ENCODE assay signal across 8 cellular contexts in genomic region chr11:35663408-35663702, GRCh38. TPM values are rescaled to one million over a fixed set of nuclear protein-coding genes. Genes with fewer than 3 reads are reported as not detected.
DNase-seq lines count a peak whose midpoint lies in the region; ATAC-seq, FAIRE-seq and TF ChIP-seq lines count a peak whose summit lies in the region.

No MANE protein-coding gene starts in this region.

- H2AFZ ChIP-seq in keratinocyte (ENCODE audit: control insufficient read depth, low read length), result peak overlapping the region; percentile 52

- H3K27ac Mint-ChIP-seq in activated naive CD8-positive, alpha-beta T cell, result peak overlapping the region; percentile 92

- TF ChIP-seq CTCF in keratinocyte (optimal IDR thresholded peaks at IDR 0.05 in 1 of 3, IDR thresholded peaks at IDR 0.05 in 1 of 3, conservative IDR thresholded peaks at IDR 0.05 in 1 of 3; ENCODE audit: extremely low read depth in 1 of 3, insufficient read depth in 2 of 3, low read length in 3 of 3), result no peak

- peaks cover 46% of the 10 kb centered on the region for H3K4me1 Mint-ChIP-seq in activated naive CD8-positive, alpha-beta T cell (ENCODE audit: low read depth)

- H3K4me3 ChIP-seq in keratinocyte (ENCODE audit: control insufficient read depth in 2 of 3, extremely low read depth in 1 of 3, insufficient read depth in 2 of 3, low read depth in 1 of 3, low read length in 3 of 3), result peak overlapping the region; percentile 61 to 76 (median 75)

- dilution Hi-C loops in keratinocyte (cut with MboI; ENCODE audit: extremely low pct_ligation_motif_present, low sequenced_read_pairs), result no loop called here

- H3K4me1 ChIP-seq in keratinocyte (ENCODE audit: control insufficient read depth, extremely low read depth, insufficient read depth, low read length), result peaks cover 18% of the 10 kb centered on the region

- H3K9me3 ChIP-seq in keratinocyte (ENCODE audit: control insufficient read depth, low read depth, low read length), result peaks cover 9% of the 10 kb centered on the region

- H3K4me2 ChIP-seq in keratinocyte (ENCODE audit: control insufficient read depth, extremely low read depth, insufficient read depth, low read depth, low read length), result peak overlapping the region; percentile 96

- peak overlapping the region; percentile 98 for H3K4me3 Mint-ChIP-seq in activated naive CD8-positive, alpha-beta T cell

- ATAC-seq in HG02642 (IDR thresholded peaks at IDR 0.05; ENCODE audit: poor library complexity, unreplicated experiment) (no peak), GM19324 (IDR thresholded peaks at IDR 0.05; ENCODE audit: low FRiP score, unreplicated experiment) (no peak)

- no peaks in the 10 kb centered on the region for H3K27me3 Mint-ChIP-seq in activated naive CD8-positive, alpha-beta T cell

- H3K27ac ChIP-seq in keratinocyte (ENCODE audit: control insufficient read depth, insufficient read depth, low read length) (peak overlapping the region; percentile 83), substantia nigra (ENCODE audit: low read depth, low read length, poor library complexity, severe bottlenecking) (peak overlapping the region; percentile 87)

- intact Hi-C loops in posterior vena cava (cut with DNase I), result loop anchor here in 1 of 2 donors (5.0 kb wide), 1 partner anchor 46 kb away; the partner anchor contains the start of gene FJX1

- DNase-seq in NCI-H1417 (lab: John Stamatoyannopoulos, UW) (peak in 2 of 3 experiments; percentile 52 to 70), NCI-H1417 treated with DMSO at 0.1 percent for 48 hours (lab: John Stamatoyannopoulos, UW) (no peak), keratinocyte (ENCODE audit: low read depth, low spot score) (no peak), substantia nigra (lab: John Stamatoyannopoulos, UW) (no peak), posterior vena cava (ENCODE audit: low spot score) (no peak)

- H3K9me3 Mint-ChIP-seq in activated naive CD8-positive, alpha-beta T cell (ENCODE audit: low read depth), result peaks cover 25% of the 10 kb centered on the region

- H3K27me3 ChIP-seq in keratinocyte (ENCODE audit: control insufficient read depth, extremely low read depth, insufficient read depth, low read length), result no peaks in the 10 kb centered on the region

- H3K36me3 ChIP-seq in keratinocyte (ENCODE audit: control insufficient read depth in 2 of 2, extremely low read depth in 1 of 2, insufficient read depth in 2 of 2, low read length in 2 of 2), result peaks cover 0 to 3% of the 10 kb centered on the region in 2 experiments

- H3K36me3 Mint-ChIP-seq in activated naive CD8-positive, alpha-beta T cell, result peaks cover 34% of the 10 kb centered on the region

- no peaks in the 10 kb centered on the region for H4K20me1 ChIP-seq in keratinocyte (ENCODE audit: control insufficient read depth, extremely low read depth, insufficient read depth, low read length)

- peaks cover 49% of the 10 kb centered on the region for H3K79me2 ChIP-seq in keratinocyte (ENCODE audit: control insufficient read depth, insufficient read depth, low read length)

- peak overlapping the region; percentile 84 for H3K9ac ChIP-seq in keratinocyte (ENCODE audit: control insufficient read depth, extremely low read depth, insufficient read depth, low read length)

- no peaks in the 10 kb centered on the region for H3K9me1 ChIP-seq in keratinocyte (ENCODE audit: control insufficient read depth, extremely low read depth, insufficient read depth, low read length)

- FAIRE-seq in keratinocyte (lab: Jason Lieb, UNC), result no peak

RNA-seq across cellular contexts. Expression of gene TRIM44, which starts 0.8 kb away (rescaled TPM):
- polyA plus RNA-seq in keratinocyte, result 40.4 to 49.6 TPM (median 48.3 TPM) in 3 replicates
- 12.0 TPM for polyA plus RNA-seq in keratinocyte (2011; ENCODE audit: low read depth)
- 39.6 and 50.9 TPM in 2 replicates for polyA plus RNA-seq in keratinocyte (2011; cell fraction: cytosol; rRNA removed)
- 76.9 and 84.0 TPM in 2 replicates for polyA plus RNA-seq in keratinocyte (2011; cell fraction: nucleus; rRNA removed)
- polyA plus RNA-seq in keratinocyte (2012; ENCODE audit: low replicate concordance), result 8.4 and 31.3 TPM in 2 replicates
- polyA minus RNA-seq in keratinocyte, result 27.0 to 79.5 TPM (median 67.1 TPM) in 3 replicates
- polyA minus RNA-seq in keratinocyte (2011; cell fraction: cytosol; rRNA and poly(A)+ RNA removed), result 41.6 TPM
- 9.2 and 36.5 TPM in 2 replicates for polyA minus RNA-seq in keratinocyte (2011; cell fraction: nucleus; rRNA and poly(A)+ RNA removed)
- total RNA-seq in posterior vena cava, result 10 to 100 TPM; 56.5 to 67.6 TPM

RNA-seq across cellular contexts. Expression of gene FJX1, which starts 45.1 kb away (rescaled TPM):
- 19.0 to 25.3 TPM (median 19.7 TPM) in 3 replicates for polyA plus RNA-seq in keratinocyte
- polyA plus RNA-seq in keratinocyte (2011; ENCODE audit: low read depth), result 12.6 TPM
- 8.5 and 17.4 TPM in 2 replicates for polyA plus RNA-seq in keratinocyte (2011; cell fraction: cytosol; rRNA removed)
- polyA plus RNA-seq in keratinocyte (2011; cell fraction: nucleus; rRNA removed), result 26.3 and 34.6 TPM in 2 replicates
- polyA plus RNA-seq in keratinocyte (2012; ENCODE audit: low replicate concordance), result 30.7 and 61.7 TPM in 2 replicates
- polyA minus RNA-seq in keratinocyte, result 8.9 to 30.3 TPM (median 10.4 TPM) in 3 replicates
- polyA minus RNA-seq in keratinocyte (2011; cell fraction: cytosol; rRNA and poly(A)+ RNA removed), result 61.8 TPM
- 28.4 and 32.3 TPM in 2 replicates for polyA minus RNA-seq in keratinocyte (2011; cell fraction: nucleus; rRNA and poly(A)+ RNA removed)
- 10 to 100 TPM in 1 of 2 donors, 1 to 10 TPM in 1; 5.8 to 11.2 TPM for total RNA-seq in posterior vena cava

Comparison
In these comparisons a context has a peak if more than half of its experiments do, and no peak if none do; other contexts are left out.
1. DNase-seq: peak in NCI-H1417 (2 of 3); none in NCI-H1417 treated with DMSO at 0.1 percent for 48 hours (single experiment), keratinocyte (single experiment), substantia nigra (0 of 49) and posterior vena cava (single experiment).